In the genomic region with DNA sequence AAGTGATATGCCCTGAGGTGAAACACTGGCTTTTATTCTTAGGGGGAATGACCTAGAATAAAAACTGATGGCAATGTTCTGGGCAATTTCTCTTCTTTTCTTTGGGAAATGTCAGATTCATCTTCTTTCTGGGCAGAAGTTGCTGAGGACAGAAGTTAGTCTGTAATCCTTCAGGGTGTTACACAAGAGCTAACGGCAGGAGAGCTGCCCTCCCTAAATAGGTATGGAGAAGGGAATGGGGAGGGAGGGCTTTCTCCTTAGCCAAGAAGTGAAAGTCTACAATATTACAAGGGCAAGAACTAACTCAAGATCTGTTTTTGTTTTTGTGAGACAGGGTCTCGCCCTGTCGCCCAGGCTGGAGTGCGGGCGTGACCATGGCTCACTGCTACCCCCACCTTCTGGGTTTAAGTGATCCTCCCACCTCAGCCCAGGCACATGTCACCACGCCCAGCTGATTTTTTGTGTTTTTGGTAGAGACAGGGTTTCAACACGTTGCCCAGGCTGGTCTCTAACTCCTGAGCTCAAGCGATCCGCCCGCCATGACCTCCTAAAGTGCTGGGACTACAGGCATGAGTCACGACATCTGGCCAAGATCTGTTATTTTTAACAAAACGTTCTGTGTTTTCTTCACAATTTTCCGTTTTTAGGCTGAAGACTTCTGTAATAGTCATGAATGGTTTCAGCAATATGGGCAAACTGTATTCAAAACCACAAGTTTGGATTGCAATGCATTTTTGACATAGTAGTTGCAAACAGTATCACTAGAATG, we compare ENCODE assay signal across 10 cellular contexts. TPM values are rescaled to one million over a fixed set of nuclear protein-coding genes. Genes with fewer than 3 reads are reported as not detected.
A peak's percentile ranks its signal among the peaks of the same experiment; 100 is the strongest.
DNase-seq lines count a peak whose midpoint lies in the region; ATAC-seq and TF ChIP-seq lines count a peak whose summit lies in the region.
"Had no signal": no experiment of that assay in that cellular context is flagged by ENCODE, and none has a peak within 500 bp of the region (broad histone marks: within the 10 kb centered on the region; RNA-seq: fewer than 3 reads in every experiment).

No MANE protein-coding gene starts in this region.

- intact Hi-C loops in natural killer cell (cut with micrococcal nuclease) = no loop called here

- WGBS in lung, 2 donors = 32 to 64% methylated on average over 13 of the region's 13 CpGs

- no peaks in the 10 kb centered on the region for H3K4me1 ChIP-seq in lung (ENCODE audit: control insufficient read depth in 2 of 2, insufficient read depth in 2 of 2, low read length in 2 of 2)
- H3K4me1 ChIP-seq: psoas muscle had no signal

- no peaks in the 10 kb centered on the region for H3K36me3 Mint-ChIP-seq in natural killer cell
- no peaks in the 10 kb centered on the region for H3K36me3 Mint-ChIP-seq in activated T-cell treated with anti-CD3 and anti-CD28 coated beads, Interleukin-2, amount 50 U/mL, for 72 hours (ENCODE audit: insufficient read depth in 2 of 2)

- H3K27me3 ChIP-seq in AG04450 (ENCODE audit: control insufficient read depth, insufficient read depth, low read length) (no peaks in the 10 kb centered on the region), lung (ENCODE audit: control insufficient read depth, insufficient read depth) (no peaks in the 10 kb centered on the region)

- TF ChIP-seq CTCF in AG04450 (IDR thresholded peaks at IDR 0.05; ENCODE audit: low read depth, low read length) = no peak
- no peak for TF ChIP-seq CTCF in lung (IDR thresholded peaks at IDR 0.05; ENCODE audit: control extremely low read depth, extremely low read depth)
- no peak for TF ChIP-seq CTCF in natural killer cell (IDR thresholded peaks at IDR 0.05)

- POLR2A ChIA-PET in AG04450 (lab: Yijun Ruan, JAX) = no interaction called here

- no peaks in the 10 kb centered on the region for H3K27me3 Mint-ChIP-seq in natural killer cell (ENCODE audit: low read depth in 2 of 2)
- no peaks in the 10 kb centered on the region for H3K27me3 Mint-ChIP-seq in activated T-cell treated with anti-CD3 and anti-CD28 coated beads, Interleukin-2, amount 50 U/mL, for 72 hours (ENCODE audit: low read depth)

- H3K27ac Mint-ChIP-seq in natural killer cell = no peak overlapping the region
- no peak overlapping the region for H3K27ac Mint-ChIP-seq in activated T-cell treated with anti-CD3 and anti-CD28 coated beads, Interleukin-2, amount 50 U/mL, for 72 hours

- CTCF ChIA-PET in AG04450 (lab: Charles Lee) = interaction anchor here (1.4 kb wide), 1 partner anchor 54 kb away, joined by 5 read pairs; no protein-coding TSS in a partner anchor

- H3K4me3 Mint-ChIP-seq in natural killer cell = no peak overlapping the region
- no peak overlapping the region for H3K4me3 Mint-ChIP-seq in activated T-cell treated with anti-CD3 and anti-CD28 coated beads, Interleukin-2, amount 50 U/mL, for 72 hours

- H3K4me3 ChIP-seq in AG04450 (ENCODE audit: low read depth, low read length) = no peak overlapping the region
- H3K4me3 ChIP-seq in lung = no peak overlapping the region
- H3K4me3 ChIP-seq: psoas muscle had no signal

- H3K36me3 ChIP-seq in lung (ENCODE audit: control insufficient read depth in 2 of 2, insufficient read depth in 2 of 2, low read length in 2 of 2) = no peaks in the 10 kb centered on the region

- peak; percentile 56 for DNase-seq in AG04450 (ENCODE audit: low read depth, low spot score)
- DNase-seq in HS-5 (ENCODE audit: low read depth) = peak; percentile 47
- DNase-seq in amniotic epithelial cell (ENCODE audit: low read depth) = peak; percentile 94
- no peak for DNase-seq in lung (ENCODE audit: low spot score)
- no peak for DNase-seq in natural killer cell
- DNase-seq in activated CD4-positive, alpha-beta T cell treated with anti-CD3 and anti-CD28 coated beads, Interleukin-2, amount 50 U/mL, for 4 hours = no peak
- no peak for DNase-seq in activated T-cell treated with anti-CD3 and anti-CD28 coated beads, Interleukin-2, amount 50 U/mL, for 72 hours

- H3K9me3 ChIP-seq in AG04450 (ENCODE audit: control insufficient read depth, insufficient read depth, low read length) = no peaks in the 10 kb centered on the region
- H3K9me3 ChIP-seq in lung (ENCODE audit: control insufficient read depth in 2 of 2, insufficient read depth in 1 of 2, low read length in 1 of 2) = no peaks in the 10 kb centered on the region
- H3K9me3 ChIP-seq: psoas muscle had no signal

- ATAC-seq in lung (ENCODE audit: insufficient read depth, low FRiP score) (peak; percentile 58), natural killer cell (no peak), GM21529 (IDR thresholded peaks at IDR 0.05; ENCODE audit: unreplicated experiment) (no peak)
- ATAC-seq in activated T-cell treated with anti-CD3 and anti-CD28 coated beads, Interleukin-2, amount 50 U/mL, for 72 hours (replicated peaks in 1 of 2) = no peak
- ATAC-seq: psoas muscle had no signal

- H3K4me1 Mint-ChIP-seq in natural killer cell = no peaks in the 10 kb centered on the region
- no peaks in the 10 kb centered on the region for H3K4me1 Mint-ChIP-seq in activated T-cell treated with anti-CD3 and anti-CD28 coated beads, Interleukin-2, amount 50 U/mL, for 72 hours (ENCODE audit: low read depth)

- no peaks in the 10 kb centered on the region for H3K9me3 Mint-ChIP-seq in natural killer cell
- H3K9me3 Mint-ChIP-seq in activated T-cell treated with anti-CD3 and anti-CD28 coated beads, Interleukin-2, amount 50 U/mL, for 72 hours = no peaks in the 10 kb centered on the region

- peak overlapping the region; percentile 53 for H3K27ac ChIP-seq in AG04450 (ENCODE audit: low read depth, low read length)
- no peak overlapping the region for H3K27ac ChIP-seq in lung (ENCODE audit: low read depth in 1 of 2, low read length in 1 of 2)
- H3K27ac ChIP-seq: epithelial cell of prostate, psoas muscle had no signal

RNA-seq across cellular contexts. Expression of gene PIWIL4, which starts 7.2 kb away (rescaled TPM):
- polyA plus RNA-seq in AG04450 (2011; rRNA removed) (1.0 and 1.1 TPM in 2 replicates), lung (1 to 10 TPM; 2.4 to 3.7 TPM)
- polyA minus RNA-seq in AG04450 (2011; rRNA and poly(A)+ RNA removed) = 0.41 and 0.65 TPM in 2 replicates
- total RNA-seq in lung (1 to 10 TPM; 1.8 to 5.8 TPM), natural killer cell (1 to 10 TPM; 2.0 to 2.7 (median 2.2) TPM)
- total RNA-seq in activated T-cell treated with anti-CD3 and anti-CD28 coated beads, Interleukin-2, amount 50 U/mL, for 72 hours = 1 to 10 TPM; 1.1 to 1.6 TPM

RNA-seq across cellular contexts. Expression of gene FUT4, which starts 30.7 kb away (rescaled TPM):
- polyA plus RNA-seq in AG04450 (2011; rRNA removed) (2.2 and 2.6 TPM in 2 replicates), lung (1 to 10 TPM; 1.0 to 6.9 TPM)
- polyA minus RNA-seq in AG04450 (2011; rRNA and poly(A)+ RNA removed) = 2.3 and 3.5 TPM in 2 replicates
- total RNA-seq in lung (1 to 10 TPM; 7.5 to 9.7 TPM), natural killer cell (1 to 10 TPM; 4.4 to 7.5 (median 5.6) TPM)
- total RNA-seq in activated T-cell treated with anti-CD3 and anti-CD28 coated beads, Interleukin-2, amount 50 U/mL, for 72 hours = 1 to 10 TPM; 5.4 to 5.5 TPM

Comparison
In these comparisons a context has a peak if more than half of its experiments do, and no peak if none do; other contexts are left out.
1. DNase-seq: peak in AG04450 (single experiment), HS-5 (single experiment) and amniotic epithelial cell (single experiment); none in lung (single experiment), natural killer cell (single experiment), activated CD4-positive, alpha-beta T cell treated with anti-CD3 and anti-CD28 coated beads, Interleukin-2, amount 50 U/mL, for 4 hours (0 of 2) and activated T-cell treated with anti-CD3 and anti-CD28 coated beads, Interleukin-2, amount 50 U/mL, for 72 hours (0 of 2).